In genomic region chr17:49969794-49970389, GRCh38 we compare ENCODE assay signal across 13 cellular contexts. TPM values are rescaled to one million over a fixed set of nuclear protein-coding genes. Genes with fewer than 3 reads are reported as not detected.
A peak's percentile ranks its signal among the peaks of the same experiment; 100 is the strongest.
DNase-seq lines count a peak whose midpoint lies in the region; ATAC-seq and TF ChIP-seq lines count a peak whose summit lies in the region.
"Had no signal": no experiment of that assay in that cellular context is flagged by ENCODE, and none has a peak within 500 bp of the region (broad histone marks: within the 10 kb centered on the region; RNA-seq: fewer than 3 reads in every experiment).

No MANE protein-coding gene starts in this region.

- no peak overlapping the region for H3K27ac Mint-ChIP-seq in activated naive CD4-positive, alpha-beta T cell treated with anti-CD3 and anti-CD28 coated beads, Interleukin-2, amount 50 U/mL, for 24 hours
- no peak overlapping the region for H3K27ac Mint-ChIP-seq in activated B cell treated with CpG ODN at 0.5 μM for 24 hours

- H3K9me2 ChIP-seq in Karpas-422 (replicated peaks; ENCODE audit: insufficient read depth, low read length), result no peaks in the 10 kb centered on the region

- no peaks in the 10 kb centered on the region for H4K20me1 ChIP-seq in Karpas-422 (ENCODE audit: insufficient read depth, low read depth, low read length)

- no peaks in the 10 kb centered on the region for H3K9me3 ChIP-seq in iPS-15b (ENCODE audit: control insufficient read depth, insufficient read depth, low read length)
- H3K9me3 ChIP-seq in suprapubic skin, result no peaks in the 10 kb centered on the region
- H3K9me3 ChIP-seq in Karpas-422 (ENCODE audit: low read length), result no peaks in the 10 kb centered on the region

- ATAC-seq in activated B cell treated with CpG ODN at 0.5 μM for 24 hours (ENCODE audit: low read depth) (no peak), GM19035 (IDR thresholded peaks at IDR 0.05; ENCODE audit: unreplicated experiment) (no peak)

- no peaks in the 10 kb centered on the region for H3K79me2 ChIP-seq in Karpas-422 (ENCODE audit: low read length)

- H3K9ac ChIP-seq in iPS-15b (ENCODE audit: low read depth, low read length) (no peak overlapping the region), Karpas-422 (ENCODE audit: low read length) (no peak overlapping the region)

- WGBS in suprapubic skin, result 44% methylated on average over 14 of the region's 18 CpGs

- no peak overlapping the region for H3K27ac ChIP-seq in suprapubic skin
- no peak overlapping the region for H3K27ac ChIP-seq in Karpas-422 (ENCODE audit: low read length)
- H3K27ac ChIP-seq: SJSA1 had no signal

- TF ChIP-seq EP300 in suprapubic skin (IDR thresholded peaks at IDR 0.05), result no peak

- CTCF ChIA-PET in activated B cell treated with CpG ODN at 0.5 μM for 24 hours (lab: Charles Lee), result interaction anchor here (1.1 to 1.2 kb wide), 2 partner anchors 17 to 27 kb away, joined by 4 read pairs; no protein-coding TSS in a partner anchor

- TF ChIP-seq POLR2A in suprapubic skin (IDR thresholded peaks at IDR 0.05), result no peak

- POLR2A ChIA-PET in activated B cell treated with CpG ODN at 0.5 μM for 24 hours (lab: Charles Lee), result interaction anchor here (0.6 kb wide), 1 partner anchor 10 kb away, joined by 3 read pairs; no protein-coding TSS in a partner anchor

- H3K4me3 Mint-ChIP-seq in activated naive CD4-positive, alpha-beta T cell treated with anti-CD3 and anti-CD28 coated beads, Interleukin-2, amount 50 U/mL, for 24 hours, result peak overlapping the region; percentile 92
- H3K4me3 Mint-ChIP-seq in activated B cell treated with CpG ODN at 0.5 μM for 24 hours, result peak overlapping the region; percentile 87

- H3K27me3 Mint-ChIP-seq in activated naive CD4-positive, alpha-beta T cell treated with anti-CD3 and anti-CD28 coated beads, Interleukin-2, amount 50 U/mL, for 24 hours, result peaks cover 43% of the 10 kb centered on the region
- peaks cover 75% of the 10 kb centered on the region for H3K27me3 Mint-ChIP-seq in activated B cell treated with CpG ODN at 0.5 μM for 24 hours

- H2AFZ ChIP-seq in Karpas-422 (ENCODE audit: low read length), result no peak overlapping the region

- H3K4me1 ChIP-seq in iPS-15b (ENCODE audit: control insufficient read depth, insufficient read depth, low read length), result peaks cover 7% of the 10 kb centered on the region
- peaks cover 39% of the 10 kb centered on the region for H3K4me1 ChIP-seq in suprapubic skin
- H3K4me1 ChIP-seq in Karpas-422 (ENCODE audit: low read length), result no peaks in the 10 kb centered on the region

- TF ChIP-seq CTCF in activated B cell treated with CpG ODN at 0.5 μM for 24 hours (IDR thresholded peaks at IDR 0.05) (no peak), suprapubic skin (IDR thresholded peaks at IDR 0.05) (no peak)

- peak overlapping the region; percentile 76 for H3K4me3 ChIP-seq in iPS-15b (ENCODE audit: low read depth, low read length)
- H3K4me3 ChIP-seq in suprapubic skin, result peak overlapping the region; percentile 56
- H3K4me3 ChIP-seq in Karpas-422 (ENCODE audit: low read length), result no peak overlapping the region
- H3K4me3 ChIP-seq: SJSA1 had no signal

- peaks cover 91% of the 10 kb centered on the region for H3K27me3 ChIP-seq in iPS-15b (ENCODE audit: control insufficient read depth, insufficient read depth, low read length)
- peaks cover 98% of the 10 kb centered on the region for H3K27me3 ChIP-seq in suprapubic skin
- H3K27me3 ChIP-seq in Karpas-422 (ENCODE audit: low read length), result no peaks in the 10 kb centered on the region

- H3K4me2 ChIP-seq in Karpas-422 (ENCODE audit: low read depth, low read length, poor library complexity, severe bottlenecking), result no peak overlapping the region

- no peak for DNase-seq in activated naive CD4-positive, alpha-beta T cell treated with Interleukin-2 at 50 U/mL for 16 hours
- DNase-seq in activated B cell treated with CpG ODN at 0.5 μM for 24 hours (no peak), suprapubic skin (ENCODE audit: low spot score in 2 of 2) (no peak), kidney tubule cell (ENCODE audit: low spot score) (no peak), Karpas-422 (no peak)
- DNase-seq: central memory CD4-positive, alpha-beta T cell; NCI-H2081 treated with DMSO at 0.1 percent for 48 hours; small intestine had no signal

- H3K4me1 Mint-ChIP-seq in activated naive CD4-positive, alpha-beta T cell treated with anti-CD3 and anti-CD28 coated beads, Interleukin-2, amount 50 U/mL, for 24 hours, result peaks cover 34% of the 10 kb centered on the region
- H3K4me1 Mint-ChIP-seq in activated B cell treated with CpG ODN at 0.5 μM for 24 hours, result peaks cover 35% of the 10 kb centered on the region

- no peaks in the 10 kb centered on the region for H3K9me3 Mint-ChIP-seq in activated naive CD4-positive, alpha-beta T cell treated with anti-CD3 and anti-CD28 coated beads, Interleukin-2, amount 50 U/mL, for 24 hours
- no peaks in the 10 kb centered on the region for H3K9me3 Mint-ChIP-seq in activated B cell treated with CpG ODN at 0.5 μM for 24 hours

- H3K36me3 ChIP-seq in iPS-15b (ENCODE audit: control insufficient read depth, insufficient read depth, low read length), result no peaks in the 10 kb centered on the region
- H3K36me3 ChIP-seq in suprapubic skin, result no peaks in the 10 kb centered on the region
- no peaks in the 10 kb centered on the region for H3K36me3 ChIP-seq in Karpas-422 (ENCODE audit: insufficient read depth, low read length)
- H3K36me3 ChIP-seq: SJSA1 had no signal

- H3K36me3 Mint-ChIP-seq in activated naive CD4-positive, alpha-beta T cell treated with anti-CD3 and anti-CD28 coated beads, Interleukin-2, amount 50 U/mL, for 24 hours, result peaks cover 5% of the 10 kb centered on the region
- H3K36me3 Mint-ChIP-seq in activated B cell treated with CpG ODN at 0.5 μM for 24 hours (ENCODE audit: low read depth), result no peaks in the 10 kb centered on the region

- intact Hi-C loops in activated B cell treated with CpG ODN at 0.5 μM for 24 hours (cut with micrococcal nuclease), result loop anchor here (2.0 to 5.0 kb wide), 2 partner anchors 25 to 473 kb away; partner anchors contain the start of genes DLX3 and NGFR

RNA-seq across cellular contexts. Expression of gene DLX4, which starts 0.9 kb away (rescaled TPM):
- total RNA-seq in activated B cell treated with CpG ODN at 0.5 μM for 24 hours (0.42 TPM in 2 replicates), suprapubic skin (1 to 10 TPM; 1.4 to 5.7 (median 3.4) TPM)
- total RNA-seq in Karpas-422 (2014; rRNA removed; shearing (Covaris generic); ENCODE audit: low replicate concordance), result not detected in 2 replicates
- total RNA-seq: fibroblast of villous mesenchyme, SJSA1 had no signal

RNA-seq across cellular contexts. Expression of gene DLX3, which starts 25.1 kb away (rescaled TPM):
- total RNA-seq in activated B cell treated with CpG ODN at 0.5 μM for 24 hours (not detected in 2 replicates), suprapubic skin (10 to 100 TPM; 12.9 to 31.8 (median 23.8) TPM)
- total RNA-seq in Karpas-422 (2014; rRNA removed; shearing (Covaris generic); ENCODE audit: low replicate concordance), result 0.22 TPM in 1 of 2 replicates, not detected in the other
- total RNA-seq: fibroblast of villous mesenchyme, SJSA1 had no signal

Comparison
In these comparisons a context has a peak if more than half of its experiments do, and no peak if none do; other contexts are left out.
1. RNA of gene DLX3, which starts 25.1 kb away (total RNA-seq): 12.9 to 31.8 TPM in suprapubic skin; not detected in activated B cell treated with CpG ODN at 0.5 μM for 24 hours and 0.22 TPM in Karpas-422; every median in the first group is over 10 times any median in the second.